Comparison of ENCODE assay signal across 8 cellular contexts in genomic region chr10:115092258-115092554, GRCh38. TPM values are rescaled to one million over a fixed set of nuclear protein-coding genes. Genes with fewer than 3 reads are reported as not detected.
DNase-seq lines count a peak whose midpoint lies in the region; ATAC-seq lines count a peak whose summit lies in the region.

No MANE protein-coding gene starts in this region.

- peaks cover 0 to 14% of the 10 kb centered on the region in 2 donors for H3K27me3 ChIP-seq in naive thymus-derived CD4-positive, alpha-beta T cell (ENCODE audit: control insufficient read depth in 2 of 2, insufficient read depth in 2 of 2, low read length in 2 of 2)

- POLR2A ChIA-PET in naive thymus-derived CD4-positive, alpha-beta T cell (lab: Charles Lee) = no interaction called here

- DNase-seq in caudate nucleus (lab: John Stamatoyannopoulos, UW) (peak in 4 of 61 donors; percentile 24 to 59 (median 44)), NCI-H1694 (lab: John Stamatoyannopoulos, UW) (no peak), midbrain (lab: John Stamatoyannopoulos, UW) (no peak), ACHN (no peak), SW480 (ENCODE audit: low spot score) (no peak)
- no peak for DNase-seq in naive thymus-derived CD4-positive, alpha-beta T cell

- no peak overlapping the region for H3K4me3 ChIP-seq in naive thymus-derived CD4-positive, alpha-beta T cell (ENCODE audit: low read length)

- CTCF ChIA-PET in naive thymus-derived CD4-positive, alpha-beta T cell (lab: Charles Lee) = no interaction called here

- H3K4me3 Mint-ChIP-seq in naive thymus-derived CD4-positive, alpha-beta T cell = peak overlapping the region; percentile 66 to 89 (median 83)

- peaks cover 0 to 18% (median 3%) of the 10 kb centered on the region in 11 donors for H3K9me3 Mint-ChIP-seq in naive thymus-derived CD4-positive, alpha-beta T cell

- peaks cover 0 to 4% (median 0%) of the 10 kb centered on the region in 5 donors for H3K36me3 Mint-ChIP-seq in naive thymus-derived CD4-positive, alpha-beta T cell

- no peaks in the 10 kb centered on the region for H3K9me3 ChIP-seq in naive thymus-derived CD4-positive, alpha-beta T cell (ENCODE audit: control insufficient read depth in 2 of 3, low read length in 3 of 3)

- no peaks in the 10 kb centered on the region for H3K4me1 ChIP-seq in naive thymus-derived CD4-positive, alpha-beta T cell (ENCODE audit: control insufficient read depth in 2 of 2, insufficient read depth in 2 of 2, low read length in 2 of 2)

- H3K4me1 Mint-ChIP-seq in naive thymus-derived CD4-positive, alpha-beta T cell = peaks cover 7 to 20% (median 16%) of the 10 kb centered on the region in 7 donors

- peaks cover 58 to 70% (median 65%) of the 10 kb centered on the region in 5 donors for H3K27me3 Mint-ChIP-seq in naive thymus-derived CD4-positive, alpha-beta T cell

- in situ Hi-C loops in ACHN (cut with HindIII; ENCODE audit: low pct_ligation_motif_present, low pct_unique_long_range_greater_than_20kb, low sequenced_read_pairs) = no loop called here

- H3K27ac ChIP-seq in caudate nucleus (ENCODE audit: low read depth, low read length) = peak overlapping the region; percentile 44
- no peak overlapping the region for H3K27ac ChIP-seq in naive thymus-derived CD4-positive, alpha-beta T cell (ENCODE audit: low read depth, low read length)

- intact Hi-C loops in naive thymus-derived CD4-positive, alpha-beta T cell (cut with micrococcal nuclease) = no loop called here

- ATAC-seq in GM18519 (IDR thresholded peaks at IDR 0.05; ENCODE audit: low FRiP score, unreplicated experiment) (peak; percentile 1), HG03066 (IDR thresholded peaks at IDR 0.05; ENCODE audit: low read depth, unreplicated experiment) (peak; percentile 7)
- no peak for ATAC-seq in naive thymus-derived CD4-positive, alpha-beta T cell

- no peaks in the 10 kb centered on the region for H3K36me3 ChIP-seq in naive thymus-derived CD4-positive, alpha-beta T cell (ENCODE audit: control insufficient read depth in 2 of 3, insufficient read depth in 3 of 3, low read length in 3 of 3)

- H3K27ac Mint-ChIP-seq in naive thymus-derived CD4-positive, alpha-beta T cell = peak overlapping the region in 1 of 9 donors; percentile 26

RNA-seq across cellular contexts. Expression of gene ATRNL1, which starts 1.0 kb away (rescaled TPM):
- total RNA-seq in naive thymus-derived CD4-positive, alpha-beta T cell = 1 to 10 TPM in 1 of 5 experiments, under 1 TPM in 1, not detected in 3; 0.46 to 1.0 TPM
- polyA plus RNA-seq in naive thymus-derived CD4-positive, alpha-beta T cell = not detected
